15 cellular contexts compared by ENCODE assay signal in genomic region chr4:62402088-62402806, GRCh38.
DNase-seq lines count a peak whose midpoint lies in the region; ATAC-seq lines count a peak whose summit lies in the region.
"Had no signal": no experiment of that assay in that cellular context is flagged by ENCODE, and none has a peak within 500 bp of the region (broad histone marks: within the 10 kb centered on the region; RNA-seq: fewer than 3 reads in every experiment).

No MANE protein-coding gene starts in this region.

- peak overlapping the region; percentile 42 for H3K4me3 Mint-ChIP-seq in natural killer cell treated with Interleukin-12 subunit alpha and Interleukin-12 subunit beta and Interleukin-15 and Interleukin-18, amount 100 ng/mL, for 72 hours
- H3K4me3 Mint-ChIP-seq: CD4-positive, alpha-beta T cell; T-helper 2 cell treated with Interferon-gamma antibody and Interleukin-4, amounts not matched to agents 5 μg/mL and 100 μg/mL, for 36 hours had no signal

- DNase-seq in MV-4-11 (lab: John Stamatoyannopoulos, UW) = peak; percentile 35
- peak; percentile 29 for DNase-seq in SIG-M5 (lab: John Stamatoyannopoulos, UW)
- no peak for DNase-seq in natural killer cell treated with Interleukin-12 subunit alpha and Interleukin-12 subunit beta and Interleukin-15 and Interleukin-18, amount 100 ng/mL, for 72 hours (ENCODE audit: low spot score)
- DNase-seq in HuH-7.5 (ENCODE audit: low spot score) = no peak
- DNase-seq in HPDE6-E6E7 (ENCODE audit: extremely low spot score) = no peak
- DNase-seq: BE2C; Calu3; CD4-positive, alpha-beta T cell; MG63; NCI-H1436; NCI-H2029; NCI-H774 had no signal

- peaks cover 0 to 5% of the 10 kb centered on the region in 2 donors for H3K4me1 Mint-ChIP-seq in natural killer cell treated with Interleukin-12 subunit alpha and Interleukin-12 subunit beta and Interleukin-15 and Interleukin-18, amount 100 ng/mL, for 72 hours (ENCODE audit: low read depth in 2 of 2)

- no peaks in the 10 kb centered on the region for H3K27me3 Mint-ChIP-seq in natural killer cell treated with Interleukin-12 subunit alpha and Interleukin-12 subunit beta and Interleukin-15 and Interleukin-18, amount 100 ng/mL, for 72 hours
- H3K27me3 Mint-ChIP-seq: CD4-positive, alpha-beta T cell had no signal

- H3K36me3 Mint-ChIP-seq in natural killer cell treated with Interleukin-12 subunit alpha and Interleukin-12 subunit beta and Interleukin-15 and Interleukin-18, amount 100 ng/mL, for 72 hours = peaks cover 6% of the 10 kb centered on the region

- peaks cover 14% of the 10 kb centered on the region for H3K9me3 Mint-ChIP-seq in natural killer cell treated with Interleukin-12 subunit alpha and Interleukin-12 subunit beta and Interleukin-15 and Interleukin-18, amount 100 ng/mL, for 72 hours

- ATAC-seq in HG02798 (IDR thresholded peaks at IDR 0.05; ENCODE audit: poor library complexity, unreplicated experiment) = peak; percentile 32
- peak; percentile 48 to 68 for ATAC-seq in natural killer cell treated with Interleukin-12 subunit alpha and Interleukin-12 subunit beta and Interleukin-15 and Interleukin-18, amount 100 ng/mL, for 72 hours
- no peak for ATAC-seq in HG02938 (IDR thresholded peaks at IDR 0.05; ENCODE audit: unreplicated experiment)

- H3K27ac Mint-ChIP-seq in natural killer cell treated with Interleukin-12 subunit alpha and Interleukin-12 subunit beta and Interleukin-15 and Interleukin-18, amount 100 ng/mL, for 72 hours = peak overlapping the region in 1 of 2 donors; percentile 41
- H3K27ac Mint-ChIP-seq: CD4-positive, alpha-beta T cell; T-helper 2 cell treated with Interferon-gamma antibody and Interleukin-4, amounts not matched to agents 5 μg/mL and 100 μg/mL, for 36 hours had no signal

Comparison
In these comparisons a context has a peak if more than half of its experiments do, and no peak if none do; other contexts are left out.
1. DNase-seq: peak in MV-4-11 (single experiment) and SIG-M5 (single experiment); none in natural killer cell treated with Interleukin-12 subunit alpha and Interleukin-12 subunit beta and Interleukin-15 and Interleukin-18, amount 100 ng/mL, for 72 hours (single experiment), HuH-7.5 (single experiment) and HPDE6-E6E7 (single experiment).